23 cellular contexts compared by ENCODE assay signal in genomic region chr7:133428876-133429275, GRCh38.
DNase-seq lines count a peak whose midpoint lies in the region; ATAC-seq and TF ChIP-seq lines count a peak whose summit lies in the region.
"Had no signal": no experiment of that assay in that cellular context is flagged by ENCODE, and none has a peak within 500 bp of the region (broad histone marks: within the 10 kb centered on the region; RNA-seq: fewer than 3 reads in every experiment).

No MANE protein-coding gene starts in this region.

- no peak overlapping the region for H3K9ac ChIP-seq in adipocyte (ENCODE audit: low read length)
- no peak overlapping the region for H3K9ac ChIP-seq in endodermal cell (ENCODE audit: extremely low read depth, low read length, poor library complexity, severe bottlenecking)

- peaks cover 11% of the 10 kb centered on the region for H3K4me1 Mint-ChIP-seq in stimulated activated naive CD8-positive, alpha-beta T cell treated with anti-CD3 and anti-CD28 coated beads, Interleukin-15, Interleukin-2, amounts not matched to agents 100 ng/mL and 50 ng/mL, for 24 hours (ENCODE audit: low read depth)
- peaks cover 5% of the 10 kb centered on the region for H3K4me1 Mint-ChIP-seq in stimulated activated naive CD8-positive, alpha-beta T cell treated with anti-CD3 and anti-CD28 coated beads, Interleukin-15, amount 100 ng/mL, for 72 hours
- peaks cover 12% of the 10 kb centered on the region for H3K4me1 Mint-ChIP-seq in endodermal cell

- peak overlapping the region; percentile 4 for H3K27ac Mint-ChIP-seq in stimulated activated naive CD8-positive, alpha-beta T cell treated with anti-CD3 and anti-CD28 coated beads, Interleukin-15, Interleukin-2, amounts not matched to agents 100 ng/mL and 50 ng/mL, for 24 hours
- H3K27ac Mint-ChIP-seq in stimulated activated naive CD8-positive, alpha-beta T cell treated with anti-CD3 and anti-CD28 coated beads, Interleukin-15, amount 100 ng/mL, for 72 hours: no peak overlapping the region
- no peak overlapping the region for H3K27ac Mint-ChIP-seq in endodermal cell
- H3K27ac Mint-ChIP-seq: CD8-positive, alpha-beta memory T cell had no signal

- no peak overlapping the region for H3K27ac ChIP-seq in endodermal cell (ENCODE audit: low read depth, low read length)
- H3K27ac ChIP-seq in prostate gland: no peak overlapping the region
- H3K27ac ChIP-seq: SJCRH30 had no signal

- H3K27me3 Mint-ChIP-seq in stimulated activated naive CD8-positive, alpha-beta T cell treated with anti-CD3 and anti-CD28 coated beads, Interleukin-15, Interleukin-2, amounts not matched to agents 100 ng/mL and 50 ng/mL, for 24 hours: no peaks in the 10 kb centered on the region
- no peaks in the 10 kb centered on the region for H3K27me3 Mint-ChIP-seq in stimulated activated naive CD8-positive, alpha-beta T cell treated with anti-CD3 and anti-CD28 coated beads, Interleukin-15, amount 100 ng/mL, for 72 hours
- no peaks in the 10 kb centered on the region for H3K27me3 Mint-ChIP-seq in endodermal cell (ENCODE audit: insufficient read depth)
- H3K27me3 Mint-ChIP-seq: CD8-positive, alpha-beta memory T cell had no signal

- H3K4me1 ChIP-seq in adipocyte (ENCODE audit: control insufficient read depth, insufficient read depth, low read length): peaks cover 18% of the 10 kb centered on the region
- peaks cover 7% of the 10 kb centered on the region for H3K4me1 ChIP-seq in endodermal cell (ENCODE audit: control insufficient read depth, insufficient read depth, low read length)
- H3K4me1 ChIP-seq in prostate gland (replicated peaks): no peaks in the 10 kb centered on the region
- H3K4me1 ChIP-seq: SJCRH30 had no signal

- no peak overlapping the region for H3K4me3 Mint-ChIP-seq in stimulated activated naive CD8-positive, alpha-beta T cell treated with anti-CD3 and anti-CD28 coated beads, Interleukin-15, Interleukin-2, amounts not matched to agents 100 ng/mL and 50 ng/mL, for 24 hours
- no peak overlapping the region for H3K4me3 Mint-ChIP-seq in stimulated activated naive CD8-positive, alpha-beta T cell treated with anti-CD3 and anti-CD28 coated beads, Interleukin-15, amount 100 ng/mL, for 72 hours
- H3K4me3 Mint-ChIP-seq in endodermal cell: no peak overlapping the region
- H3K4me3 Mint-ChIP-seq: CD8-positive, alpha-beta memory T cell had no signal

- no peaks in the 10 kb centered on the region for H3K9me3 ChIP-seq in adipocyte (ENCODE audit: control insufficient read depth, low read length)
- peaks cover 10% of the 10 kb centered on the region for H3K9me3 ChIP-seq in endodermal cell (ENCODE audit: control insufficient read depth, low read length)
- H3K9me3 ChIP-seq in prostate gland: no peaks in the 10 kb centered on the region
- H3K9me3 ChIP-seq: MG63, SJCRH30 had no signal

- ATAC-seq in stimulated activated naive CD8-positive, alpha-beta T cell treated with anti-CD3 and anti-CD28 coated beads, Interleukin-15, amount 100 ng/mL, for 72 hours: no peak
- no peak for ATAC-seq in HG02981 (IDR thresholded peaks at IDR 0.05; ENCODE audit: unreplicated experiment)
- ATAC-seq: Panc1 had no signal

- DNase-seq in stimulated activated naive CD8-positive, alpha-beta T cell treated with anti-CD3 and anti-CD28 coated beads, Interleukin-15, amount 100 ng/mL, for 72 hours: no peak
- DNase-seq in adipocyte (ENCODE audit: low read depth): peak; percentile 27
- DNase-seq in myocyte (ENCODE audit: low read depth): peak; percentile 16
- no peak for DNase-seq in endodermal cell
- no peak for DNase-seq in prostate gland (ENCODE audit: low spot score)
- DNase-seq: 8988T; AML-193; C1 segment of cervical spinal cord; CD8-positive, alpha-beta memory T cell; DMS53; GDM1; Kasumi-1; MG63; NCI-H1105; NCI-H146; NCI-H2029; NCI-H2227 treated with DMSO at 0.1 percent for 48 hours; NCI-H510A; NCI-H748 treated with DMSO at 0.1 percent for 48 hours; SJCRH30 had no signal

- intact Hi-C loops in prostate gland (cut with DNase I): loop anchor here (2.0 kb wide), 1 partner anchor 38 kb away; no protein-coding TSS in a partner anchor

- H3K9me3 Mint-ChIP-seq in stimulated activated naive CD8-positive, alpha-beta T cell treated with anti-CD3 and anti-CD28 coated beads, Interleukin-15, Interleukin-2, amounts not matched to agents 100 ng/mL and 50 ng/mL, for 24 hours: no peaks in the 10 kb centered on the region
- peaks cover 0 to 4% of the 10 kb centered on the region in 2 donors for H3K9me3 Mint-ChIP-seq in stimulated activated naive CD8-positive, alpha-beta T cell treated with anti-CD3 and anti-CD28 coated beads, Interleukin-15, amount 100 ng/mL, for 72 hours
- peaks cover 16% of the 10 kb centered on the region for H3K9me3 Mint-ChIP-seq in endodermal cell

- peaks cover 25% of the 10 kb centered on the region for H3K36me3 Mint-ChIP-seq in stimulated activated naive CD8-positive, alpha-beta T cell treated with anti-CD3 and anti-CD28 coated beads, Interleukin-15, Interleukin-2, amounts not matched to agents 100 ng/mL and 50 ng/mL, for 24 hours (ENCODE audit: low read depth)
- H3K36me3 Mint-ChIP-seq in endodermal cell (ENCODE audit: low read depth): peaks cover 33% of the 10 kb centered on the region

- no peak for TF ChIP-seq CTCF in endodermal cell (conservative IDR thresholded peaks at IDR 0.05)
- no peak for TF ChIP-seq CTCF in prostate gland (IDR thresholded peaks at IDR 0.05)

- 90 to 92% methylated on average over 3 of the region's 3 CpGs for WGBS in endodermal cell (ENCODE audit: insufficient coverage in 1 of 2, insufficient read length in 1 of 2), 2 experiments
- WGBS in prostate gland: 94% methylated on average over 3 of the region's 3 CpGs

- H3K27me3 ChIP-seq in adipocyte (replicated peaks; ENCODE audit: control insufficient read depth, insufficient read depth, low read length): no peaks in the 10 kb centered on the region
- H3K27me3 ChIP-seq in endodermal cell (ENCODE audit: control insufficient read depth, insufficient read depth, low read length, poor library complexity, severe bottlenecking): no peaks in the 10 kb centered on the region
- no peaks in the 10 kb centered on the region for H3K27me3 ChIP-seq in prostate gland (replicated peaks; ENCODE audit: insufficient read depth)
- H3K27me3 ChIP-seq: MG63, SJCRH30 had no signal

- H3K36me3 ChIP-seq in adipocyte (ENCODE audit: control insufficient read depth, insufficient read depth, low read length, severe bottlenecking) (no peaks in the 10 kb centered on the region), endodermal cell (ENCODE audit: control insufficient read depth, insufficient read depth, low read length) (peaks cover 5% of the 10 kb centered on the region), prostate gland (no peaks in the 10 kb centered on the region)
- H3K36me3 ChIP-seq: MG63, SJCRH30 had no signal

- H3K4me3 ChIP-seq in adipocyte (ENCODE audit: low read length) (no peak overlapping the region), endodermal cell (ENCODE audit: low read length) (no peak overlapping the region), prostate gland (no peak overlapping the region)
- H3K4me3 ChIP-seq: MG63, SJCRH30 had no signal

- TF ChIP-seq POLR2A in prostate gland (IDR thresholded peaks at IDR 0.05): no peak

Comparison
In these comparisons a context has a peak if more than half of its experiments do, and no peak if none do; other contexts are left out.
1. DNase-seq: peak in adipocyte (single experiment) and myocyte (single experiment); none in stimulated activated naive CD8-positive, alpha-beta T cell treated with anti-CD3 and anti-CD28 coated beads, Interleukin-15, amount 100 ng/mL, for 72 hours (0 of 2), endodermal cell (single experiment) and prostate gland (single experiment).